In the genomic region with DNA sequence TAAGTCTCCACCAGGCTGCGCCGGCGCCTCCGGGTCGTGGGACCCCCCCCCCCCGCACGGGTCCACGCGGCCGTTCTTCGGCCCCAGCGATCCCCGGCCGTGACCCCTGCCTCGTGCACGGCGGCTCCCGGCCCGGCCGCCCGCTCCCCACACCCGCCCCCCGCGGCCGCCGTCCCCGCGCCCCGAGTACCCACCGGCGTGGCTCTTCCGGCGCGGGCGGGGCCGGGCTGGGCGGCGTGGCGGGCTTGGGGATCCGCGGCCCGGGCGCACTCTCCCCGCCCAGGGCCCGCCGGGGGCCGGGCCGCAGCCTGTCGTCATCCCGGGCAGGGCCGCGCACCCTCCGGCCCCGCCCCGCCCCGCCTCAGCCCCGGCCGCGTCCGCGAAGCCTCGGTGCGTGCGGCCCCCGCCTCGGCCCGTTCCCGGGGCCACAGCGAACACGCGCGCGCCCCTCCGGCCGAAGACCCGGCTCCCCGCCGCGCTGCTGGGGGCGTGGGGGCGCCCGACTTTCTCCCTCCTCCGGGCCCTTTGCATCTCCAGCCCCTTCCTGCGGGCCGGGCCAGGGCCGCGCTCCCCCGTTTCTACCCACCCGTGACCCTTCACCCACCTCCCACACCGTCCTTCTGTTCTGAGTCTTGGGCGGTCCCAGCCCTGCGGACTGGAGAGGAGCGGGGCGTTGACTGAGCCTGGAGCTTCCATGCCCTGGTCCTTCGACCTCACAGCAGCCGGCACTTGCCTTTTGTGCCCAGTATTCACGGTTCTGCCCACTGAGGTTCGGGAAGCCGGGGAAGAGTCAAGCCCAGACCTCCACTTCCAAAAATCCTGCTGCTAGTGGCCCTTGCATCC, we compare ENCODE assay signal across 1 cellular context.
TF ChIP-seq lines count a peak whose summit lies in the region.

No MANE protein-coding gene starts in this region.

TF ChIP-seq in H1, 55 proteins besides CTCF, POLR2A, EP300 and RAD21:
- TF ChIP-seq, protein P1, sequence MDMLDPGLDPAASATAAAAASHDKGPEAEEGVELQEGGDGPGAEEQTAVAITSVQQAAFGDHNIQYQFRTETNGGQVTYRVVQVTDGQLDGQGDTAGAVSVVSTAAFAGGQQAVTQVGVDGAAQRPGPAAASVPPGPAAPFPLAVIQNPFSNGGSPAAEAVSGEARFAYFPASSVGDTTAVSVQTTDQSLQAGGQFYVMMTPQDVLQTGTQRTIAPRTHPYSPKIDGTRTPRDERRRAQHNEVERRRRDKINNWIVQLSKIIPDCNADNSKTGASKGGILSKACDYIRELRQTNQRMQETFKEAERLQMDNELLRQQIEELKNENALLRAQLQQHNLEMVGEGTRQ (IDR thresholded peaks at IDR 0.05; ENCODE audit: low read length), result no peak
- no peak for TF ChIP-seq CBX5 (IDR thresholded peaks at IDR 0.05; ENCODE audit: low read depth, low read length)
- TF ChIP-seq KDM4A (IDR thresholded peaks at IDR 0.05; ENCODE audit: low read depth, low read length, severe bottlenecking), result peak; percentile 45
- no peak for TF ChIP-seq SP2 (IDR thresholded peaks at IDR 0.05; ENCODE audit: low read length)
- no peak; the same call in 1 of the 2 replicates for TF ChIP-seq TAF1 (IDR thresholded peaks at IDR 0.05; ENCODE audit: low read depth, low read length)
- 0 out of 4 replicates have a peak, but pooled peaks of 1 of the 2 experiments have one; percentile 9 for TF ChIP-seq HDAC2 (IDR thresholded peaks at IDR 0.05; ENCODE audit: borderline replicate concordance in 1 of 2, low read depth in 2 of 2, low read length in 2 of 2)
- peak; percentile 32 for TF ChIP-seq PHF8 (conservative IDR thresholded peaks at IDR 0.05; ENCODE audit: low read depth, low read length)
- no peak for TF ChIP-seq FOSL1 (IDR thresholded peaks at IDR 0.05; ENCODE audit: insufficient read depth, low read depth, low read length)
